Comparison of ENCODE assay signal across 1 cellular context in genomic region chr20:33561981-33562601, GRCh38.
A peak's percentile ranks its signal among the peaks of the same experiment; 100 is the strongest.
TF ChIP-seq lines count a peak whose summit lies in the region.

No MANE protein-coding gene starts in this region.

TF ChIP-seq in HepG2, 621 proteins besides CTCF, POLR2A, EP300 and RAD21 (continued from another document and continues in another):
- TF ChIP-seq SMYD3 (CRISPR knock-in tag; IDR thresholded peaks at IDR 0.05) (no peak), XRCC5 (optimal IDR thresholded peaks at IDR 0.05; ENCODE audit: low read length) (peak; percentile 76), ZNF451 (CRISPR knock-in tag; IDR thresholded peaks at IDR 0.05) (no peak), MED13 (CRISPR knock-in tag; IDR thresholded peaks at IDR 0.05) (no peak), ZNF556 (CRISPR knock-in tag; IDR thresholded peaks at IDR 0.05; ENCODE audit: borderline replicate concordance) (no peak), PAWR (CRISPR knock-in tag; IDR thresholded peaks at IDR 0.05; ENCODE audit: borderline replicate concordance) (no peak), ZNF619 (CRISPR knock-in tag; IDR thresholded peaks at IDR 0.05) (no peak), ZFP37 (CRISPR knock-in tag; IDR thresholded peaks at IDR 0.05; ENCODE audit: borderline replicate concordance) (peak; percentile 89), ZNF335 (CRISPR knock-in tag; IDR thresholded peaks at IDR 0.05) (no peak), SP4 (CRISPR knock-in tag; IDR thresholded peaks at IDR 0.05) (0 out of 2 replicates have a peak, but pooled peaks have one; percentile 34), SMAD9 (CRISPR knock-in tag; IDR thresholded peaks at IDR 0.05) (no peak), SALL2 (CRISPR knock-in tag; IDR thresholded peaks at IDR 0.05) (no peak), MTA1 (CRISPR knock-in tag; IDR thresholded peaks at IDR 0.05; ENCODE audit: borderline replicate concordance) (no peak), ZNF816 (CRISPR knock-in tag; IDR thresholded peaks at IDR 0.05; ENCODE audit: borderline replicate concordance) (no peak), ZNF574 (CRISPR knock-in tag; IDR thresholded peaks at IDR 0.05) (no peak), ZNF660 (CRISPR knock-in tag; IDR thresholded peaks at IDR 0.05; ENCODE audit: borderline replicate concordance, low read depth) (no peak), HNRNPL (IDR thresholded peaks at IDR 0.05; ENCODE audit: low read depth, low read length) (no peak), THAP7 (CRISPR knock-in tag; IDR thresholded peaks at IDR 0.05) (no peak), ZBTB26 (CRISPR knock-in tag; IDR thresholded peaks at IDR 0.05; ENCODE audit: borderline replicate concordance) (peak; percentile 81; the same call in 1 of the 2 replicates), RBM22 (optimal IDR thresholded peaks at IDR 0.05; ENCODE audit: low read length) (no peak), NFE2L2 (IDR thresholded peaks at IDR 0.05; ENCODE audit: low read length) (no peak), RBFOX2 (IDR thresholded peaks at IDR 0.05; ENCODE audit: low read depth, low read length) (no peak), ZNF580 (CRISPR knock-in tag; IDR thresholded peaks at IDR 0.05; ENCODE audit: borderline replicate concordance, low read depth) (peak; percentile 83; the same call in 1 of the 2 replicates), ZNF3 (CRISPR knock-in tag; IDR thresholded peaks at IDR 0.05) (no peak), RXRB (CRISPR knock-in tag; IDR thresholded peaks at IDR 0.05; ENCODE audit: borderline replicate concordance) (peak; percentile 54; the same call in 1 of the 2 replicates), KDM4B (CRISPR knock-in tag; IDR thresholded peaks at IDR 0.05) (peak; percentile 81), SETDB1 (CRISPR knock-in tag; IDR thresholded peaks at IDR 0.05; ENCODE audit: borderline replicate concordance) (no peak), THAP8 (CRISPR knock-in tag; IDR thresholded peaks at IDR 0.05; ENCODE audit: borderline replicate concordance) (no peak), ZC3H4 (CRISPR knock-in tag; IDR thresholded peaks at IDR 0.05; ENCODE audit: borderline replicate concordance) (no peak), TGIF2 (CRISPR knock-in tag; IDR thresholded peaks at IDR 0.05) (no peak), ZNF235 (CRISPR knock-in tag; IDR thresholded peaks at IDR 0.05; ENCODE audit: borderline replicate concordance) (no peak), KMT2A (CRISPR knock-in tag; IDR thresholded peaks at IDR 0.05) (peak; percentile 78; the same call in 1 of the 2 replicates), ZNF263 (CRISPR knock-in tag; IDR thresholded peaks at IDR 0.05) (no peak), IRF9 (CRISPR knock-in tag; IDR thresholded peaks at IDR 0.05; ENCODE audit: borderline replicate concordance) (0 out of 2 replicates have a peak, but pooled peaks have one; percentile 37), TRIM22 (IDR thresholded peaks at IDR 0.05) (no peak), CBX5 (CRISPR knock-in tag; IDR thresholded peaks at IDR 0.05; ENCODE audit: borderline replicate concordance) (peak; percentile 38; the same call in 1 of the 2 replicates), EED (CRISPR knock-in tag; IDR thresholded peaks at IDR 0.05) (no peak), ZBTB39 (CRISPR knock-in tag; IDR thresholded peaks at IDR 0.05) (no peak), FOXM1 (CRISPR knock-in tag; IDR thresholded peaks at IDR 0.05) (no peak), LCORL (IDR thresholded peaks at IDR 0.05) (no peak; the same call in 1 of the 2 replicates), LCORL (CRISPR knock-in tag; IDR thresholded peaks at IDR 0.05) (peak; percentile 61; the same call in 1 of the 2 replicates), GATAD1 (CRISPR knock-in tag; IDR thresholded peaks at IDR 0.05) (peak; percentile 57; the same call in 1 of the 2 replicates), CSRNP1 (CRISPR knock-in tag; IDR thresholded peaks at IDR 0.05) (no peak), FOXC1 (CRISPR knock-in tag; IDR thresholded peaks at IDR 0.05; ENCODE audit: borderline replicate concordance) (no peak), MIER2 (CRISPR knock-in tag; IDR thresholded peaks at IDR 0.05) (peak; percentile 73; the same call in 1 of the 2 replicates), FOSL1 (CRISPR knock-in tag; IDR thresholded peaks at IDR 0.05; ENCODE audit: borderline replicate concordance) (no peak), DMAP1 (CRISPR knock-in tag; IDR thresholded peaks at IDR 0.05) (0 out of 2 replicates have a peak, but pooled peaks have one; percentile 26), ZNF562 (CRISPR knock-in tag; IDR thresholded peaks at IDR 0.05; ENCODE audit: borderline replicate concordance) (no peak), ATF1 (CRISPR knock-in tag; IDR thresholded peaks at IDR 0.05) (peak; percentile 83), SIX1 (CRISPR knock-in tag; IDR thresholded peaks at IDR 0.05; ENCODE audit: borderline replicate concordance) (no peak), NR2F2 (IDR thresholded peaks at IDR 0.05; ENCODE audit: borderline replicate concordance, low read depth) (no peak), ZNF770 (CRISPR knock-in tag; IDR thresholded peaks at IDR 0.05) (no peak), LBX2 (CRISPR knock-in tag; IDR thresholded peaks at IDR 0.05; ENCODE audit: borderline replicate concordance) (no peak), SYNCRIP (IDR thresholded peaks at IDR 0.05; ENCODE audit: insufficient read depth, low read depth, low read length) (no peak), PREB (CRISPR knock-in tag; IDR thresholded peaks at IDR 0.05) (no peak), ZNF569 (CRISPR knock-in tag; IDR thresholded peaks at IDR 0.05; ENCODE audit: borderline replicate concordance) (no peak), ZNF282 (IDR thresholded peaks at IDR 0.05; ENCODE audit: partially characterized antibody) (no peak)
